ENCODE assay signal across 8 cellular contexts in genomic region chr15:77908752-77909111, GRCh38.
A peak's percentile ranks its signal among the peaks of the same experiment; 100 is the strongest.
DNase-seq lines count a peak whose midpoint lies in the region; ATAC-seq, FAIRE-seq and TF ChIP-seq lines count a peak whose summit lies in the region.
"Not testable (repeated sequence)": the region's sequence is repeated elsewhere in the genome, so short reads cannot be mapped to it uniquely, and the experiment has no call there.

No MANE protein-coding gene starts in this region.

- H2AFZ ChIP-seq in GM23338; osteoblast (ENCODE audit: low read length): not testable (repeated sequence)
- H2AFZ ChIP-seq in KMS-11 (ENCODE audit: low read depth) (peak overlapping the region; percentile 53; the same call in 1 of the 2 replicates), astrocyte (ENCODE audit: low read depth, low read length) (peak overlapping the region; percentile 28)

- H3K27me3 Mint-ChIP-seq in GM23338 (ENCODE audit: insufficient read depth, low read depth, poor library complexity): not testable (repeated sequence)
- peaks cover 17% of the 10 kb centered on the region for H3K27me3 Mint-ChIP-seq in astrocyte (ENCODE audit: low read depth, unreplicated experiment)

- not testable (repeated sequence) for TF ChIP-seq POLR2A in vagina (IDR thresholded peaks at IDR 0.05)

- H3K4me2 ChIP-seq in GM23338 (peak overlapping the region; percentile 38; the same call in 1 of the 2 replicates), KMS-11 (peak overlapping the region; percentile 60; the same call in 1 of the 2 replicates), astrocyte (ENCODE audit: low read length) (peak overlapping the region; percentile 40)
- not testable (repeated sequence) for H3K4me2 ChIP-seq in osteoblast (ENCODE audit: insufficient read depth, low read length)

- H3K79me2 ChIP-seq in GM23338 (replicated peaks; ENCODE audit: insufficient read depth); KMS-11 (ENCODE audit: insufficient read depth, low read depth); astrocyte (ENCODE audit: insufficient read depth, low read length); osteoblast (ENCODE audit: insufficient read depth, low read length): not testable (repeated sequence)

- not testable (repeated sequence) for H3K4me3 Mint-ChIP-seq in GM23338; astrocyte (ENCODE audit: unreplicated experiment)

- not testable (repeated sequence) for FAIRE-seq in astrocyte (lab: Jason Lieb, UNC)

- H3K27ac ChIP-seq in GM23338 (ENCODE audit: low read depth); KMS-11; astrocyte (ENCODE audit: low read depth, low read length); iPS-20b (ENCODE audit: low read length); osteoblast (ENCODE audit: low read depth, low read length); vagina: not testable (repeated sequence)

- H3F3A ChIP-seq in GM23338 (replicated peaks; ENCODE audit: low read depth): not testable (repeated sequence)

- intact Hi-C loops in vagina (cut with DNase I): not testable (repeated sequence)

- not testable (repeated sequence) for H3K4me1 ChIP-seq in GM23338 (ENCODE audit: insufficient read depth); astrocyte (ENCODE audit: insufficient read depth, low read length); iPS-20b (ENCODE audit: insufficient read depth, low read length); osteoblast (ENCODE audit: insufficient read depth, low read length); vagina
- peaks cover 11% of the 10 kb centered on the region for H3K4me1 ChIP-seq in KMS-11 (ENCODE audit: low read depth, poor library complexity, severe bottlenecking)

- not testable (repeated sequence) for TF ChIP-seq CTCF in GM23338 (conservative IDR thresholded peaks at IDR 0.05; ENCODE audit: low read depth in 2 of 2); KMS-11 (conservative IDR thresholded peaks at IDR 0.05; ENCODE audit: low read depth, low read length); astrocyte (IDR thresholded peaks at IDR 0.05; ENCODE audit: insufficient read depth, low read depth, low read length); osteoblast (IDR thresholded peaks at IDR 0.05; ENCODE audit: extremely low read depth, low read depth, low read length); vagina (IDR thresholded peaks at IDR 0.05)

- not testable (repeated sequence) for H4K20me1 ChIP-seq in GM23338 (replicated peaks; ENCODE audit: insufficient read depth); KMS-11 (ENCODE audit: insufficient read depth); astrocyte (ENCODE audit: insufficient read depth, low read length); osteoblast (ENCODE audit: insufficient read depth, low read length)

- H3K27ac Mint-ChIP-seq in GM23338: peak overlapping the region; percentile 42; the same call in 1 of the 2 replicates
- not testable (repeated sequence) for H3K27ac Mint-ChIP-seq in astrocyte (ENCODE audit: unreplicated experiment)

- H3K27me3 ChIP-seq in GM23338 (ENCODE audit: insufficient read depth); astrocyte (ENCODE audit: insufficient read depth, low read length); iPS-20b (ENCODE audit: insufficient read depth, low read length); osteoblast (ENCODE audit: insufficient read depth, low read length); vagina: not testable (repeated sequence)
- peaks cover 12% of the 10 kb centered on the region; the same call in 1 of the 2 replicates for H3K27me3 ChIP-seq in KMS-11 (ENCODE audit: insufficient read depth, low read depth)

- not testable (repeated sequence) for H3K36me3 ChIP-seq in GM23338 (ENCODE audit: insufficient read depth); KMS-11 (ENCODE audit: insufficient read depth); astrocyte (ENCODE audit: insufficient read depth, low read length); iPS-20b (ENCODE audit: insufficient read depth, low read depth, low read length); osteoblast (ENCODE audit: insufficient read depth, low read length); vagina

- not testable (repeated sequence) for H3K9me3 ChIP-seq in astrocyte (ENCODE audit: insufficient read depth, low read depth, low read length); iPS-20b (ENCODE audit: insufficient read depth, low read depth, low read length); osteoblast (ENCODE audit: low read depth, low read length); vagina

- H3K4me1 Mint-ChIP-seq in GM23338 (peaks cover 17% of the 10 kb centered on the region), astrocyte (ENCODE audit: low read depth, unreplicated experiment) (peaks cover 18% of the 10 kb centered on the region)

- not testable (repeated sequence) for ATAC-seq in GM23338

- H3K36me3 Mint-ChIP-seq in GM23338 (ENCODE audit: low read depth); astrocyte (ENCODE audit: low read depth, unreplicated experiment): not testable (repeated sequence)

- not testable (repeated sequence) for H3K9ac ChIP-seq in KMS-11; astrocyte (ENCODE audit: low read length)
- peak overlapping the region; percentile 51; the same call in 1 of the 2 replicates for H3K9ac ChIP-seq in iPS-20b (ENCODE audit: low read depth, low read length)

- not testable (repeated sequence) for H3K4me3 ChIP-seq in GM23338; KMS-11 (IDR thresholded peaks at IDR 0.05; ENCODE audit: insufficient read depth, low read depth, low read length); astrocyte (ENCODE audit: insufficient read depth, low read depth, low read length); iPS-20b (ENCODE audit: low read length); osteoblast (ENCODE audit: insufficient read depth, low read length); vagina

- H3K9me2 ChIP-seq in GM23338 (ENCODE audit: insufficient read depth): not testable (repeated sequence)

- DNase-seq in GM23338 (ENCODE audit: low spot score); astrocyte (ENCODE audit: low read depth): not testable (repeated sequence)
- DNase-seq in mesenteric fat pad (ENCODE audit: low spot score) (peak; percentile 47), osteoblast (ENCODE audit: insufficient read length, low spot score, missing footprints) (peak; percentile 11), vagina (ENCODE audit: extremely low spot score in 2 of 2) (peak; percentile 58 to 67)
- peak; percentile 10 for DNase-seq in stimulated activated CD8-positive, alpha-beta memory T cell treated with anti-CD3 and anti-CD28 coated beads, Interleukin-4, amount 100 ng/mL, for 48 hours

- not testable (repeated sequence) for H3K9me3 Mint-ChIP-seq in GM23338; astrocyte (ENCODE audit: unreplicated experiment)
